Comparison of ENCODE assay signal across 1 cellular context in the genomic region with DNA sequence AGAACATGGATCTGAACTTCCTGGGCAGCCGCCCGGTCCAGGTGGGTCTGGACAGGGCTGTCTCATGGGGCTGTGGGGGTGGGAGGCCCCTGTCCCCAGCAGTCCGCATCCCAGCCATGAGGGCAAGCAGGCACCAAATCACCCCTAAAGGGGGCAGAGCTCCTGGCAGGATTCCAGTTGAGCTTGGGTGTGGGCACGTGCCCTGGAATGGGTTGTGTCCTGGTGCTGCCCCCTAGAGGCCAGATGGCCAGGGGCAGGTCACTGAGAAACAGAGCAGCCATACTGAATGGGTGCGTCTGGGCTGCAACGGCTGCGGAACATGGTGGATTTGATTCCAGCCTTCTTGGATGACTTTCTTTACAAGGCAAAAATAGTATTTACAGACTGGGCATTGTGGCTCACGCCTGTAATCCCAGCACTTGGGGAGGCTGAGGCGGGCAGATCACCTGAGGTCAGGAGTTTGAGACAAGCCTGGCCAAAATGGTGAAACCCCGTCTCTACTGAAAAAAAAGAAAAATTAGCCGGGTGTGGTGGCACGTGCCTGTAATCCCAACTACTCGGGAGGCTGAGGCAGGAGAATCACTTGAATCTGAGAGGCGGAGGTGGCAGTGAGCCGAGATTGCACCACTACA.
TF ChIP-seq lines count a peak whose summit lies in the region.

No MANE protein-coding gene starts in this region.

TF ChIP-seq in GM12878, 131 proteins besides CTCF, POLR2A, EP300 and RAD21:
- TF ChIP-seq USF1 (IDR thresholded peaks at IDR 0.05; ENCODE audit: borderline replicate concordance, extremely low read length, insufficient read depth, low read depth, low read length), result peak; percentile 81
- peak; percentile 88 for TF ChIP-seq YY1 (IDR thresholded peaks at IDR 0.05; ENCODE audit: low read depth, low read length)
- 0 out of 2 replicates have a peak, but pooled peaks have one; percentile 36 for TF ChIP-seq GATAD2B (conservative IDR thresholded peaks at IDR 0.05; ENCODE audit: low read depth)
- TF ChIP-seq BHLHE40 (IDR thresholded peaks at IDR 0.05; ENCODE audit: borderline replicate concordance in 1 of 2, low read depth in 2 of 2, low read length in 1 of 2), result peak; percentile 97
- peak; percentile 38; the same call in 1 of the 2 replicates for TF ChIP-seq SMC3 (IDR thresholded peaks at IDR 0.05; ENCODE audit: borderline replicate concordance, low read length)
- 0 out of 2 replicates have a peak, but pooled peaks have one; percentile 44 for TF ChIP-seq MLLT1 (IDR thresholded peaks at IDR 0.05)
TF ChIP-seq in GM12878: peak in this region for 6; not testable (repeated sequence) for 125.
